ENCODE assay signal across 17 cellular contexts in the genomic region with DNA sequence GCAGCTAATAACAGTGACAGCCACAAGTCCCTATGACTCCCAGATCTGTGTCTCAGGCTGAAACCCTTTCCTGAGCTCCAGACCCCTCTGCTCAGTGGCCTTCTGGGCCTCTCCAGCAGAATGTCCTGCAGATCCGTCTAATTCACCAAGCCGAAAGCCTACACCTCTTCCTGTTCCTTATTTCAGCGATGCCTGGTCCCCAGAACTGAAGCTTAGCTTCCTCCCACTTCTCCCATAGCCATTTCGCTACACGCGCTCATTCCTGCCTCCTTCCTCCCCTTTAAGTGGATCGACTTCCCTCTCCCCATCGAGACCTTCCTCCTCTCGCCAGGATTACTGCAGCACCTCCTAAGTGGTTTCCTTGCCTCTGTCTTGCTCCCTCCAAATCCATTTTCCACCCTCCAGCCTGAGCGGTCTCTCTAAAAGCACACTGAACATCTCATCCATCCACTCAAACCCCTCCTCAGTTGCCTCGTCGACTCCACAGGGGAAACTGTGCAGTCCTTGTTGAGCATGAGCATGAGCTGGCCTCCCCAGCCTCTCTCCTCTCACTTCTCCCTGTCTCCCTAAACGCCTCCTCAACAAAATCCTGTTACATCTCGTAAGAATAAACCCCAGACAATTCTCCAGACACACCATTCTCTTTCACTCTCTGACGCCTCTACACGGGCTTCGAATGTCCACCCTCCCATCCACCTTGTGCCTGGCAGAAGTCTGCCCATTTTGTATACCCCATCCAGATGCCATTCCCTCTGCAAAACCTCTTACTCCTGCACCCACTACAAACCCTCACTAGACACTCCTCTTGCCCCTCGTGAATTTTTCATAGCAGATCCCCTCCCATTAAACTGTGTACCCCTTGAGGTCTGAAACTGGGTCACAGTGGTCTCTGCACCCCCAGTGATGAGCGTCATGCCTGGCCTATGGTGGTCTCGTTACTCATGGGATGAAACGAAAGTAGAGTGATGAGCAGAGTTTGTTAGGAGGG.
"Had no signal": no experiment of that assay in that cellular context is flagged by ENCODE, and none has a peak within 500 bp of the region (broad histone marks: within the 10 kb centered on the region; RNA-seq: fewer than 3 reads in every experiment).

No MANE protein-coding gene starts in this region.

- H3K36me3 ChIP-seq: brain microvascular endothelial cell, neutrophil, SJSA1 had no signal

- H3K4me3 Mint-ChIP-seq: activated naive CD8-positive, alpha-beta T cell treated with anti-CD3 and anti-CD28 coated beads, Interleukin-2, amount 10 ng/mL, durations not matched to agents 7 days and 5 days; effector memory CD8-positive, alpha-beta T cell; mesothelial cell of epicardium had no signal

- H3K27me3 ChIP-seq: brain microvascular endothelial cell, heart left ventricle, neutrophil, SJSA1, suprapubic skin, upper lobe of left lung had no signal

- H3K36me3 Mint-ChIP-seq: activated naive CD8-positive, alpha-beta T cell treated with anti-CD3 and anti-CD28 coated beads, Interleukin-2, amount 10 ng/mL, durations not matched to agents 7 days and 5 days had no signal

- H3K4me3 ChIP-seq: heart left ventricle, lower lobe of right lung, SJSA1, suprapubic skin, upper lobe of left lung had no signal

- H3K27me3 Mint-ChIP-seq: activated naive CD8-positive, alpha-beta T cell treated with anti-CD3 and anti-CD28 coated beads, Interleukin-2, amount 10 ng/mL, durations not matched to agents 7 days and 5 days; effector memory CD8-positive, alpha-beta T cell had no signal

- H3K9me3 ChIP-seq: heart left ventricle, lower lobe of right lung, neutrophil, SJSA1, suprapubic skin, upper lobe of left lung had no signal

- H3K4me1 ChIP-seq: suprapubic skin had no signal

- DNase-seq: activated naive CD8-positive, alpha-beta T cell treated with anti-CD3 and anti-CD28 coated beads, Interleukin-2, amount 10 ng/mL, durations not matched to agents 7 days and 5 days; brain microvascular endothelial cell; dermis blood vessel endothelial cell; effector memory CD8-positive, alpha-beta T cell; foreskin melanocyte; lower lobe of right lung; right cardiac atrium; small intestine; stimulated activated CD4-positive, alpha-beta T cell treated with anti-CD3 and anti-CD28 coated beads, Interleukin-4, amount 100 ng/mL, for 24 hours; stimulated activated naive CD4-positive, alpha-beta T cell; upper lobe of left lung had no signal

- H3K27ac Mint-ChIP-seq: activated naive CD8-positive, alpha-beta T cell treated with anti-CD3 and anti-CD28 coated beads, Interleukin-2, amount 10 ng/mL, durations not matched to agents 7 days and 5 days; mesothelial cell of epicardium had no signal

- H3K27ac ChIP-seq: brain microvascular endothelial cell, epithelial cell of prostate, heart left ventricle, lower lobe of right lung, neutrophil, SJSA1, suprapubic skin, upper lobe of left lung had no signal

- H3K9me3 Mint-ChIP-seq: activated naive CD8-positive, alpha-beta T cell treated with anti-CD3 and anti-CD28 coated beads, Interleukin-2, amount 10 ng/mL, durations not matched to agents 7 days and 5 days; effector memory CD8-positive, alpha-beta T cell; mesothelial cell of epicardium had no signal

- H3K4me1 Mint-ChIP-seq: activated naive CD8-positive, alpha-beta T cell treated with anti-CD3 and anti-CD28 coated beads, Interleukin-2, amount 10 ng/mL, durations not matched to agents 7 days and 5 days had no signal
